32 cellular contexts compared by ENCODE assay signal in the genomic region with DNA sequence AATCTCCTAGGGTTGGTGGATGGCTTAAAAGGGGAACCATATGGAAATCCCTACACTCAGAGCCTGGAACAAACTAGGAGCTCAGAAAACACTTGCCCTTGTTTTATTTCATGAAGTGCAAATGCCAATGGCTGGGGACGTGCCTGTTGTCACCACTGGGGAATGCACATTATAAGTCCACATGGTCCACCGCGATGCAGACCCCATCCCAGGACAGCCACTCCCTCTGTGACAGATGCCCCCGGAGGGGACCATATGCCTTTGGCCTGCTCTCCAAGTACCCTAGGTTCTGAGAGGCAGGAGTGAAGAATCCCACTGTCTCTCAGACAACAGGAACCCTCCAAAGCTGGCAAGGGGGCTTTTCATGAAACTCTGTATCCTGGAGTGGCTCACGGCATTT.
"Had no signal": no experiment of that assay in that cellular context is flagged by ENCODE, and none has a peak within 500 bp of the region (broad histone marks: within the 10 kb centered on the region; RNA-seq: fewer than 3 reads in every experiment).

No MANE protein-coding gene starts in this region.

- H3K4me3 ChIP-seq: pancreas, prostate gland, right lobe of liver, sigmoid colon, skin epidermis, smooth muscle cell, spleen, suprapubic skin, testis, tibial artery, transverse colon, upper lobe of right lung, uterus had no signal

- H3K27ac Mint-ChIP-seq: naive thymus-derived CD8-positive, alpha-beta T cell; nephron progenitor cell; stimulated activated memory B cell treated with anti-CD40 and anti-IgM and Interleukin-4, amounts not matched to agents 10 μg/mL and 1 μg/mL and 100 μg/mL, for 72 hours; type B pancreatic cell had no signal

- H3K4me2 ChIP-seq: smooth muscle cell had no signal

- H3K36me3 ChIP-seq: pancreas, prostate gland, right lobe of liver, sigmoid colon, suprapubic skin, tibial artery, transverse colon, upper lobe of right lung, uterus had no signal

- H3K9me3 Mint-ChIP-seq: naive B cell; naive thymus-derived CD8-positive, alpha-beta T cell; natural killer cell treated with Interleukin-12 subunit alpha and Interleukin-12 subunit beta and Interleukin-15 and Interleukin-18, amount 100 ng/mL, for 72 hours; nephron progenitor cell; neural crest cell; stimulated activated memory B cell treated with anti-CD40 and anti-IgM and Interleukin-4, amounts not matched to agents 10 μg/mL and 1 μg/mL and 100 μg/mL, for 72 hours; stimulated activated naive CD8-positive, alpha-beta T cell treated with anti-CD3 and anti-CD28 coated beads, Interleukin-15, amount 100 ng/mL, for 72 hours; type B pancreatic cell had no signal

- H3K27me3 Mint-ChIP-seq: naive B cell; naive thymus-derived CD8-positive, alpha-beta T cell; natural killer cell treated with Interleukin-12 subunit alpha and Interleukin-12 subunit beta and Interleukin-15 and Interleukin-18, amount 100 ng/mL, for 72 hours; stimulated activated memory B cell treated with anti-CD40 and anti-IgM and Interleukin-4, amounts not matched to agents 10 μg/mL and 1 μg/mL and 100 μg/mL, for 72 hours; stimulated activated naive CD8-positive, alpha-beta T cell treated with anti-CD3 and anti-CD28 coated beads, Interleukin-15, amount 100 ng/mL, for 72 hours; type B pancreatic cell had no signal

- H3K4me1 Mint-ChIP-seq: stimulated activated memory B cell treated with anti-CD40 and anti-IgM and Interleukin-4, amounts not matched to agents 10 μg/mL and 1 μg/mL and 100 μg/mL, for 72 hours; stimulated activated naive CD8-positive, alpha-beta T cell treated with anti-CD3 and anti-CD28 coated beads, Interleukin-15, amount 100 ng/mL, for 72 hours had no signal

- FAIRE-seq: pancreas had no signal

- ATAC-seq: naive thymus-derived CD8-positive, alpha-beta T cell; pancreas; right cardiac atrium; right lobe of liver; upper lobe of right lung had no signal

- H3K27ac ChIP-seq: pancreas, prostate gland, right lobe of liver, sigmoid colon, skin epidermis, spleen, suprapubic skin, testis, tibial artery, transverse colon, upper lobe of right lung, uterus had no signal

- H3K4me1 ChIP-seq: pancreas, prostate gland, right lobe of liver, sigmoid colon, suprapubic skin, tibial artery, transverse colon, upper lobe of right lung, uterus had no signal

- DNase-seq: naive B cell; naive thymus-derived CD8-positive, alpha-beta T cell; nephron progenitor cell; occipital lobe; pancreas; retina; right cardiac atrium; right lobe of liver; sigmoid colon; spleen; stimulated activated CD4-positive, alpha-beta T cell treated with anti-CD3 and anti-CD28 coated beads, Interleukin-12 subunit alpha, Interleukin-12 subunit beta, amount 100 ng/mL, for 4 hours; stimulated activated CD4-positive, alpha-beta T cell treated with anti-CD3 and anti-CD28 coated beads, Interleukin-1b, Interleukin-23, amount 100 ng/mL, for 48 hours; stimulated activated CD4-positive, alpha-beta T cell treated with anti-CD3 and anti-CD28 coated beads, Interleukin-4, amount 100 ng/mL, for 1 hour; stimulated activated CD4-positive, alpha-beta T cell treated with anti-CD3 and anti-CD28 coated beads, Interleukin-4, amount 100 ng/mL, for 4 hours; stimulated activated CD8-positive, alpha-beta memory T cell treated with anti-CD3 and anti-CD28 coated beads, Interleukin-4, amount 100 ng/mL, for 48 hours; stimulated activated naive CD4-positive, alpha-beta T cell; stimulated activated naive CD8-positive, alpha-beta T cell treated with anti-CD3 and anti-CD28 coated beads, Interleukin-15, Interleukin-2, amounts not matched to agents 100 U/mL and 50 U/mL, for 24 hours; substantia nigra; tibial artery; transverse colon; upper lobe of right lung; uterus had no signal

- H3K4me3 Mint-ChIP-seq: naive B cell; naive thymus-derived CD8-positive, alpha-beta T cell; natural killer cell treated with Interleukin-12 subunit alpha and Interleukin-12 subunit beta and Interleukin-15 and Interleukin-18, amount 100 ng/mL, for 72 hours; nephron progenitor cell; neural crest cell; stimulated activated memory B cell treated with anti-CD40 and anti-IgM and Interleukin-4, amounts not matched to agents 10 μg/mL and 1 μg/mL and 100 μg/mL, for 72 hours; type B pancreatic cell had no signal

- H3K27me3 ChIP-seq: pancreas, right lobe of liver, sigmoid colon, spleen, suprapubic skin, testis, tibial artery, transverse colon, upper lobe of right lung, uterus had no signal

- H3K9me3 ChIP-seq: pancreas, prostate gland, right lobe of liver, sigmoid colon, spleen, suprapubic skin, testis, tibial artery, transverse colon, upper lobe of right lung, uterus had no signal

- H3K36me3 Mint-ChIP-seq: naive B cell; natural killer cell treated with Interleukin-12 subunit alpha and Interleukin-12 subunit beta and Interleukin-15 and Interleukin-18, amount 100 ng/mL, for 72 hours; type B pancreatic cell had no signal
